20 cellular contexts compared by ENCODE assay signal in the genomic region with DNA sequence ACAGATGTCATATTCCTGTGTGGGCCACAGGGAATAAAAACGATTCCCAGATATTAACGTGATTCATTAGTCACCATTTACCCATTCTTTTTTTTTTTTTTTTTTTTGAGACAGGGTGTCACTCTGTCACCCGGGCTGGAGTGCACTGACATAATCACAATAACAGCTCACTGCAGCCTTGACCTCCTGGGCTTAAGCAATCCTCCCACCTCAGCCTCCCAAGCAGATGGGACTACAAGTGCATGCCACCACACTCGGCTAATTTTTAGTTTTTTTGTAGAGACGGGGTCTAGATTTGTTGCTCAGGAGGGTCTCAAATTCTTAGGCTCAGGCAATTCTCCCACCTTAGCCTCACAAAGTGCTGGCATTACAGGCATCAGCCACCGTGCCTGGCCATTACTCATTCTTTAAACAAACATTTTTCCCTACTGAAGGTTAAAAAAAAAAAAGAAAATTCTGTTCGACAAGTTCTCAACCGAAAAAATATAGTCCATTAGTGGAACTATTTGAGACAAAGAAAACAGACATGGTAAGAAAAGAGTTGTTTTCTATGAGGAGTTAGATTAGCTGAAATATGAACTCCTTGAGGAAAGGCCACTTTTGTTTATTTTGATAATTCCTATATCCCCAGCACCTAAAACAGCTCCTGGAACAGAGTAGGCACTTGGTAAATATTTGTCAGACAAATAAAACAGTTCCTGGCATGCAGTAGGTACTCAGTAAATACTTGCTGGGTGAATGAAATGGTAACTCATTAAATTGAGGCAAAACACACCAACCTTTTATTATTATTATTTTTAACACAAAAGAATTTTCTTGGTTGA.
"Had no signal": no experiment of that assay in that cellular context is flagged by ENCODE, and none has a peak within 500 bp of the region (broad histone marks: within the 10 kb centered on the region; RNA-seq: fewer than 3 reads in every experiment).

No MANE protein-coding gene starts in this region.

- H3K9me3 Mint-ChIP-seq: activated T-cell treated with anti-CD3 and anti-CD28 coated beads, Interleukin-2, amount 50 U/mL, for 4 hours; brain; central memory CD8-positive, alpha-beta T cell; immature natural killer cell; stimulated activated naive CD8-positive, alpha-beta T cell treated with anti-CD3 and anti-CD28 coated beads, Interleukin-15, Interleukin-2, amounts not matched to agents 100 ng/mL and 50 ng/mL, for 24 hours; type B pancreatic cell had no signal

- H3K4me3 ChIP-seq: gastrocnemius medialis, heart left ventricle, lung, ovary, suprapubic skin had no signal

- H3K27me3 Mint-ChIP-seq: activated CD8-positive, alpha-beta memory T cell treated with anti-CD3 and anti-CD28 coated beads, Interleukin-2, amount 10 ng/mL, durations not matched to agents 7 days and 5 days; brain; central memory CD8-positive, alpha-beta T cell; stimulated activated naive CD8-positive, alpha-beta T cell treated with anti-CD3 and anti-CD28 coated beads, Interleukin-15, Interleukin-2, amounts not matched to agents 100 ng/mL and 50 ng/mL, for 24 hours; type B pancreatic cell had no signal

- H3K4me3 Mint-ChIP-seq: activated CD8-positive, alpha-beta memory T cell treated with anti-CD3 and anti-CD28 coated beads, Interleukin-2, amount 10 ng/mL, durations not matched to agents 7 days and 5 days; activated T-cell treated with anti-CD3 and anti-CD28 coated beads, Interleukin-2, amount 50 U/mL, for 4 hours; brain; central memory CD8-positive, alpha-beta T cell; immature natural killer cell; neural crest cell; stimulated activated naive CD8-positive, alpha-beta T cell treated with anti-CD3 and anti-CD28 coated beads, Interleukin-15, Interleukin-2, amounts not matched to agents 100 ng/mL and 50 ng/mL, for 24 hours; type B pancreatic cell had no signal

- H3K27ac Mint-ChIP-seq: activated CD8-positive, alpha-beta memory T cell treated with anti-CD3 and anti-CD28 coated beads, Interleukin-2, amount 10 ng/mL, durations not matched to agents 7 days and 5 days; brain; stimulated activated naive CD8-positive, alpha-beta T cell treated with anti-CD3 and anti-CD28 coated beads, Interleukin-15, Interleukin-2, amounts not matched to agents 100 ng/mL and 50 ng/mL, for 24 hours; type B pancreatic cell had no signal

- H3K4me1 Mint-ChIP-seq: activated CD8-positive, alpha-beta memory T cell treated with anti-CD3 and anti-CD28 coated beads, Interleukin-2, amount 10 ng/mL, durations not matched to agents 7 days and 5 days; brain; central memory CD8-positive, alpha-beta T cell; neural crest cell had no signal

- DNase-seq: activated CD4-positive, alpha-beta T cell treated with anti-CD3 and anti-CD28 coated beads, Interleukin-2, amount 50 U/mL, for 48 hours; activated CD4-positive, CD25-positive, alpha-beta regulatory T cell treated with anti-CD3 and anti-CD28 coated beads, Interleukin-2, amount 50 U/mL, for 72 hours; activated CD8-positive, alpha-beta memory T cell treated with anti-CD3 and anti-CD28 coated beads, Interleukin-2, amount 10 ng/mL, durations not matched to agents 7 days and 5 days; activated effector memory CD4-positive, alpha-beta T cell treated with Interleukin-2 at 50 U/mL for 16 hours; activated naive CD4-positive, alpha-beta T cell treated with anti-CD3 and anti-CD28 coated beads, Interleukin-2, amount 50 U/mL, for 16 hours; activated T-cell treated with anti-CD3 and anti-CD28 coated beads, Interleukin-2, amount 50 U/mL, for 4 hours; effector memory CD4-positive, alpha-beta T cell; gastrocnemius medialis; heart left ventricle; immature natural killer cell; left colon; midbrain; ovary had no signal
